ENCODE assay signal across 1 cellular context in genomic region chr16:2043296-2043979, GRCh38.
TF ChIP-seq lines count a peak whose summit lies in the region.

No MANE protein-coding gene starts in this region.

TF ChIP-seq in IMR-90, 13 proteins besides CTCF, POLR2A, EP300 and RAD21:
- TF ChIP-seq BHLHE40 (IDR thresholded peaks at IDR 0.05; ENCODE audit: low read depth, low read length) (no peak), MAZ (IDR thresholded peaks at IDR 0.05; ENCODE audit: borderline replicate concordance, low read depth, low read length) (no peak), NFE2L2 (IDR thresholded peaks at IDR 0.05; ENCODE audit: low read depth, low read length) (no peak), USF2 (IDR thresholded peaks at IDR 0.05; ENCODE audit: low read depth, low read length) (no peak), MAFK (IDR thresholded peaks at IDR 0.05; ENCODE audit: low read depth, low read length) (no peak), ELK1 (IDR thresholded peaks at IDR 0.05; ENCODE audit: borderline replicate concordance, low read depth, low read length) (no peak), SMC3 (IDR thresholded peaks at IDR 0.05; ENCODE audit: low read depth, low read length) (no peak), FOS (IDR thresholded peaks at IDR 0.05; ENCODE audit: low read depth, low read length) (no peak), RFX5 (IDR thresholded peaks at IDR 0.05; ENCODE audit: low read depth, low read length) (no peak), MXI1 (IDR thresholded peaks at IDR 0.05; ENCODE audit: borderline replicate concordance, low read depth, low read length) (no peak), CHD1 (IDR thresholded peaks at IDR 0.05; ENCODE audit: low read depth, low read length) (no peak), CEBPB (IDR thresholded peaks at IDR 0.05; ENCODE audit: low read depth, low read length) (no peak), RCOR1 (IDR thresholded peaks at IDR 0.05; ENCODE audit: insufficient replicate concordance, low read length) (no peak)
